In genomic region chr7:138992052-138992531, GRCh38 we compare ENCODE assay signal across 22 cellular contexts. TPM values are rescaled to one million over a fixed set of nuclear protein-coding genes. Genes with fewer than 3 reads are reported as not detected.
DNase-seq lines count a peak whose midpoint lies in the region; FAIRE-seq and TF ChIP-seq lines count a peak whose summit lies in the region.
"Had no signal": no experiment of that assay in that cellular context is flagged by ENCODE, and none has a peak within 500 bp of the region (broad histone marks: within the 10 kb centered on the region; RNA-seq: fewer than 3 reads in every experiment).

No MANE protein-coding gene starts in this region.

- DNase-seq in DMS 273 (lab: John Stamatoyannopoulos, UW; ENCODE audit: unreplicated experiment) (peak; percentile 21), DMS 273 treated with DMSO at 0.1 percent for 48 hours (lab: John Stamatoyannopoulos, UW) (no peak), NCI-H446 treated with DMSO at 0.1 percent for 48 hours (lab: John Stamatoyannopoulos, UW) (peak; percentile 3), H1 (ENCODE audit: low read depth in 1 of 2, low spot score in 2 of 2) (no peak), kidney glomerular epithelial cell (lab: John Stamatoyannopoulos, UW) (no peak), LoVo (ENCODE audit: low spot score) (no peak)
- DNase-seq in CD4-positive, alpha-beta memory T cell = no peak
- DNase-seq: activated B cell treated with CpG ODN at 0.5 μM for 24 hours; activated CD8-positive, alpha-beta T cell treated with anti-CD3 and anti-CD28 coated beads, Interleukin-2, amount 10 ng/mL, durations not matched to agents 7 days and 5 days; DMS53; HCEC 1CT; islet precursor cell; KG1; NCI-H1105; NCI-H2107; NCI-H526; SHP77 treated with DMSO at 0.1 percent for 48 hours; testis had no signal

- H3K9ac ChIP-seq in H1 (replicated peaks in 1 of 4; ENCODE audit: extremely low read depth in 1 of 4, low read depth in 3 of 4, low read length in 3 of 4) = no peak overlapping the region
- peak overlapping the region; percentile 57 for H3K9ac ChIP-seq in skeletal muscle satellite cell (ENCODE audit: low read depth, low read length)

- H3K36me3 ChIP-seq in H1 (ENCODE audit: control insufficient read depth in 2 of 4, insufficient read depth in 4 of 4, low read length in 3 of 4) (no peaks in the 10 kb centered on the region), skeletal muscle satellite cell (ENCODE audit: insufficient read depth, low read length) (no peaks in the 10 kb centered on the region)
- no peaks in the 10 kb centered on the region for H3K36me3 ChIP-seq in CD4-positive, alpha-beta memory T cell (ENCODE audit: insufficient read depth, low read length)

- no peak overlapping the region for H2BK15ac ChIP-seq in H1 (ENCODE audit: low read length)

- CTCF ChIA-PET in H1 (lab: Charles Lee; ENCODE audit: partially characterized antibody) = no interaction called here
- CTCF ChIA-PET in CD4-positive, alpha-beta memory T cell (lab: Charles Lee; ENCODE audit: partially characterized antibody) = no interaction called here

- TF ChIP-seq POLR2A in H1 (IDR thresholded peaks at IDR 0.05; ENCODE audit: control extremely low read depth in 1 of 2, low read depth in 2 of 2, low read length in 2 of 2) = no peak

- TF ChIP-seq RAD21 in H1 (IDR thresholded peaks at IDR 0.05 in 1 of 2, conservative IDR thresholded peaks at IDR 0.05 in 1 of 2; ENCODE audit: low read depth in 2 of 2, low read length in 2 of 2) = no peak

- no peak overlapping the region for H3K56ac ChIP-seq in H1 (replicated peaks; ENCODE audit: insufficient read length, low read depth, low read length)

- H3K27me3 Mint-ChIP-seq in CD4-positive, alpha-beta memory T cell = peaks cover 20 to 23% of the 10 kb centered on the region in 2 donors

- no peak overlapping the region for H3K4ac ChIP-seq in H1 (replicated peaks; ENCODE audit: insufficient read length, low read depth, low read length)

- H3K14ac ChIP-seq in H1 (ENCODE audit: insufficient read length) = no peak overlapping the region

- H2BK12ac ChIP-seq in H1 (ENCODE audit: low read depth, low read length) = no peak overlapping the region

- H3K4me1 Mint-ChIP-seq in CD4-positive, alpha-beta memory T cell = no peaks in the 10 kb centered on the region
- H3K4me1 Mint-ChIP-seq: activated B cell treated with CpG ODN at 0.5 μM for 24 hours had no signal

- no peak overlapping the region for H3K27ac ChIP-seq in H1 (ENCODE audit: low read depth, low read length)
- no peak overlapping the region for H3K27ac ChIP-seq in CD4-positive, alpha-beta memory T cell (ENCODE audit: low read depth, low read length)
- H3K27ac ChIP-seq: 22Rv1, testis had no signal

- no peaks in the 10 kb centered on the region for H4K20me1 ChIP-seq in H1 (replicated peaks in 1 of 2; ENCODE audit: control insufficient read depth in 1 of 2, insufficient read depth in 2 of 2, low read length in 2 of 2)

- H3K18ac ChIP-seq in H1 (ENCODE audit: extremely low read depth, low read length) = no peak overlapping the region

- no peak for FAIRE-seq in H1 (lab: Jason Lieb, UNC)

- H2BK20ac ChIP-seq in H1 (ENCODE audit: low read length) = no peak overlapping the region

- H3K4me2 ChIP-seq in H1 (ENCODE audit: insufficient read depth in 1 of 2, low read depth in 2 of 2, low read length in 2 of 2) = no peak overlapping the region
- H3K4me2 ChIP-seq in skeletal muscle satellite cell (ENCODE audit: low read length) = peak overlapping the region; percentile 37

- H3K23me2 ChIP-seq in H1 (ENCODE audit: low read depth, low read length) = no peaks in the 10 kb centered on the region

- no peak overlapping the region for H4K91ac ChIP-seq in H1 (replicated peaks; ENCODE audit: insufficient read length, low read length)

- H3K79me2 ChIP-seq in H1 (ENCODE audit: control insufficient read depth in 1 of 2, insufficient read depth in 2 of 2, low read length in 2 of 2) = no peaks in the 10 kb centered on the region

- no peak for TF ChIP-seq EP300 in H1 (IDR thresholded peaks at IDR 0.05; ENCODE audit: borderline replicate concordance in 1 of 2, low read depth in 2 of 2, low read length in 2 of 2)

- H3K4me1 ChIP-seq in H1 (replicated peaks in 1 of 4; ENCODE audit: control insufficient read depth in 3 of 4, insufficient read depth in 4 of 4, low read length in 3 of 4) (no peaks in the 10 kb centered on the region), skeletal muscle satellite cell (ENCODE audit: control insufficient read depth, insufficient read depth, low read length) (peaks cover 16% of the 10 kb centered on the region)
- no peaks in the 10 kb centered on the region for H3K4me1 ChIP-seq in CD4-positive, alpha-beta memory T cell (ENCODE audit: insufficient read depth, low read length)
- H3K4me1 ChIP-seq: testis had no signal

- no peak overlapping the region for H2AK5ac ChIP-seq in H1 (ENCODE audit: low read depth, low read length)

- WGBS in H1 (ENCODE audit: extremely low coverage in 1 of 2, insufficient coverage in 1 of 2, insufficient read length in 1 of 2, insufficient replicate concordance in 2 of 2, low coverage in 1 of 2, low lambda C conversion rate in 2 of 2, missing lambda C conversion rate in 1 of 2), 2 experiments = 90% methylated on average over 8 of the region's 8 CpGs; no CpG with 5 or more reads in 1 of the 2 experiments

- peak overlapping the region in 1 of 8 donors; percentile 16 for H3K4me3 Mint-ChIP-seq in CD4-positive, alpha-beta memory T cell
- H3K4me3 Mint-ChIP-seq: activated B cell treated with CpG ODN at 0.5 μM for 24 hours; activated CD8-positive, alpha-beta T cell treated with anti-CD3 and anti-CD28 coated beads, Interleukin-2, amount 10 ng/mL, durations not matched to agents 7 days and 5 days; activated T-helper 1 cell treated with anti-CD3 and anti-CD28 coated beads, Interleukin-12 subunit alpha, Interleukin-12 subunit beta, Interleukin-2, Interleukin-4 antibody, amounts not matched to agents 30 ng/mL and 10 ng/mL and 1 ng/mL, durations not matched to agents 14 hours and 24 hours and 36 hours; nephron had no signal

- H3K27me3 ChIP-seq in H1 (replicated peaks in 1 of 4; ENCODE audit: control insufficient read depth in 3 of 4, extremely low read depth in 1 of 4, insufficient read depth in 3 of 4, low read length in 3 of 4) (no peaks in the 10 kb centered on the region), skeletal muscle satellite cell (ENCODE audit: control insufficient read depth, insufficient read depth, low read length) (no peaks in the 10 kb centered on the region)
- H3K27me3 ChIP-seq in CD4-positive, alpha-beta memory T cell (ENCODE audit: insufficient read depth, low read length) = no peaks in the 10 kb centered on the region
- H3K27me3 ChIP-seq: testis had no signal

- no peaks in the 10 kb centered on the region for H3K36me3 Mint-ChIP-seq in CD4-positive, alpha-beta memory T cell

- H3K27ac Mint-ChIP-seq in CD4-positive, alpha-beta memory T cell = no peak overlapping the region
- H3K27ac Mint-ChIP-seq: activated B cell treated with CpG ODN at 0.5 μM for 24 hours; activated CD8-positive, alpha-beta T cell treated with anti-CD3 and anti-CD28 coated beads, Interleukin-2, amount 10 ng/mL, durations not matched to agents 7 days and 5 days; activated T-helper 1 cell treated with anti-CD3 and anti-CD28 coated beads, Interleukin-12 subunit alpha, Interleukin-12 subunit beta, Interleukin-2, Interleukin-4 antibody, amounts not matched to agents 30 ng/mL and 10 ng/mL and 1 ng/mL, durations not matched to agents 14 hours and 24 hours and 36 hours; nephron had no signal

- intact Hi-C loops in CD4-positive, alpha-beta memory T cell (cut with micrococcal nuclease) = no loop called here

- peaks cover 0 to 8% of the 10 kb centered on the region in 2 experiments; a peak in 2 of 4 replicates for H3K9me3 ChIP-seq in H1 (ENCODE audit: insufficient read depth in 2 of 2, low read depth in 1 of 2, low read length in 1 of 2)
- peaks cover 4% of the 10 kb centered on the region for H3K9me3 ChIP-seq in skeletal muscle satellite cell (replicated peaks; ENCODE audit: low read length)
- peaks cover 0 to 5% of the 10 kb centered on the region in 2 donors for H3K9me3 ChIP-seq in CD4-positive, alpha-beta memory T cell (ENCODE audit: control insufficient read depth in 1 of 2, low read length in 2 of 2)
- H3K9me3 ChIP-seq: testis had no signal

- H3K79me1 ChIP-seq in H1 (ENCODE audit: low read depth, low read length) = no peaks in the 10 kb centered on the region

- H2BK5ac ChIP-seq in H1 (ENCODE audit: low read depth, low read length) = no peak overlapping the region

- H2AFZ ChIP-seq in H1 (ENCODE audit: low read length) = 0 out of 2 replicates have a peak overlapping the region, but pooled peaks have one; percentile 2

- POLR2A ChIA-PET in H1 (lab: Charles Lee; ENCODE audit: partially characterized antibody) = no interaction called here
- POLR2A ChIA-PET in CD4-positive, alpha-beta memory T cell (lab: Charles Lee; ENCODE audit: partially characterized antibody) = no interaction called here

- no peak overlapping the region for H3K4me3 ChIP-seq in H1 (ENCODE audit: extremely low read depth in 1 of 4, insufficient read depth in 2 of 4, low read depth in 3 of 4, low read length in 4 of 4)
- peak overlapping the region; percentile 20 for H3K4me3 ChIP-seq in skeletal muscle satellite cell (ENCODE audit: low read length)
- no peak overlapping the region for H3K4me3 ChIP-seq in CD4-positive, alpha-beta memory T cell (ENCODE audit: low read length in 2 of 2)
- H3K4me3 ChIP-seq: testis had no signal

- H2BK120ac ChIP-seq in H1 (replicated peaks; ENCODE audit: low read depth, low read length) = no peak overlapping the region

- TF ChIP-seq CTCF in H1 (IDR thresholded peaks at IDR 0.05; ENCODE audit: control extremely low read depth in 1 of 3, insufficient read depth in 1 of 3, low read depth in 1 of 3, low read length in 3 of 3) = no peak

- H4K8ac ChIP-seq in H1 (ENCODE audit: extremely low read depth, insufficient read depth, low read length) = no peak overlapping the region

- no peak overlapping the region for H4K5ac ChIP-seq in H1 (ENCODE audit: insufficient read length, low read depth, low read length)

- H3K9me3 Mint-ChIP-seq in CD4-positive, alpha-beta memory T cell = peaks cover 0 to 11% (median 9%) of the 10 kb centered on the region in 8 donors

- no peak overlapping the region for H3K23ac ChIP-seq in H1 (ENCODE audit: insufficient read length)

RNA-seq across cellular contexts. Expression of gene KIAA1549, which starts 10.9 kb away (rescaled TPM):
- 17.3 and 17.6 TPM in 2 replicates for total RNA-seq in H1 (2021; fragmentation: NEBNext Ultra II Directional; extraction: Animal tissue kit (Norgen Biotek cat#: 25700))
- 6.5 and 10.2 TPM in 2 replicates for polyA plus RNA-seq in H1 (2011; rRNA removed)
- 4.0 TPM for polyA plus RNA-seq in H1 (2011; cell fraction: cytosol; rRNA removed)
- polyA plus RNA-seq in H1 (2011; cell fraction: nucleus; rRNA removed) = 13.7 TPM
- 8.7 to 11.1 TPM (median 10.0 TPM) in 4 replicates for polyA plus RNA-seq in H1 (2012, experiment 1 of 2)
- 2.2 TPM for polyA plus RNA-seq in H1 (2012, experiment 2 of 2)
- 11.7 TPM for polyA plus RNA-seq in H1 (2013, experiment 1 of 2)
- 11.5 TPM for polyA plus RNA-seq in H1 (2013, experiment 2 of 2)
- polyA minus RNA-seq in H1 (2011; rRNA and poly(A)+ RNA removed) = 14.8 and 17.9 TPM in 2 replicates
- 9.4 TPM for polyA minus RNA-seq in H1 (2011; cell fraction: cytosol; rRNA and poly(A)+ RNA removed)
- polyA minus RNA-seq in H1 (2011; cell fraction: nucleus; rRNA and poly(A)+ RNA removed) = 19.8 TPM
- 0.25 and 0.66 TPM in 2 replicates for total RNA-seq in skeletal muscle satellite cell (2012; rRNA removed)
- total RNA-seq in CD4-positive, alpha-beta memory T cell = under 1 TPM; 0.06 to 0.11 TPM
- under 1 TPM in 1 of 2 donors, not detected in 1; 0.02 TPM for polyA plus RNA-seq in CD4-positive, alpha-beta memory T cell

RNA-seq across cellular contexts. Expression of gene ZC3HAV1L, which starts 43.8 kb away (rescaled TPM):
- 7.0 and 7.1 TPM in 2 replicates for total RNA-seq in H1 (2021; fragmentation: NEBNext Ultra II Directional; extraction: Animal tissue kit (Norgen Biotek cat#: 25700))
- polyA plus RNA-seq in H1 (2011; rRNA removed) = 5.2 and 7.1 TPM in 2 replicates
- 4.9 TPM for polyA plus RNA-seq in H1 (2011; cell fraction: cytosol; rRNA removed)
- polyA plus RNA-seq in H1 (2011; cell fraction: nucleus; rRNA removed) = 5.0 TPM
- polyA plus RNA-seq in H1 (2012, experiment 1 of 2) = 3.2 to 3.9 TPM (median 3.4 TPM) in 4 replicates
- polyA plus RNA-seq in H1 (2012, experiment 2 of 2) = 0.79 TPM
- polyA plus RNA-seq in H1 (2013, experiment 1 of 2) = 3.5 TPM
- polyA plus RNA-seq in H1 (2013, experiment 2 of 2) = 3.1 TPM
- polyA minus RNA-seq in H1 (2011; rRNA and poly(A)+ RNA removed) = 4.3 and 6.5 TPM in 2 replicates
- polyA minus RNA-seq in H1 (2011; cell fraction: cytosol; rRNA and poly(A)+ RNA removed) = 10.3 TPM
- polyA minus RNA-seq in H1 (2011; cell fraction: nucleus; rRNA and poly(A)+ RNA removed) = 7.3 TPM
- total RNA-seq in skeletal muscle satellite cell (2012; rRNA removed) = 17.0 and 21.2 TPM in 2 replicates
- total RNA-seq in CD4-positive, alpha-beta memory T cell = 1 to 10 TPM; 3.8 to 4.6 TPM
- polyA plus RNA-seq in CD4-positive, alpha-beta memory T cell = under 1 TPM in 1 of 2 donors, not detected in 1; 0.37 TPM

Comparison
In these comparisons a context has a peak if more than half of its experiments do, and no peak if none do; other contexts are left out.
1. DNase-seq: peak in DMS 273 (single experiment) and NCI-H446 treated with DMSO at 0.1 percent for 48 hours (single experiment); none in DMS 273 treated with DMSO at 0.1 percent for 48 hours (single experiment), H1 (0 of 2), kidney glomerular epithelial cell (single experiment), CD4-positive, alpha-beta memory T cell (0 of 5) and LoVo (single experiment).
2. RNA of gene KIAA1549, which starts 10.9 kb away (total RNA-seq): 17.3 to 17.6 TPM in H1; 0.06 to 0.11 TPM in CD4-positive, alpha-beta memory T cell; every median in the first group is over 10 times any median in the second.